In genomic region chr16:75252049-75252864, GRCh38 we compare ENCODE assay signal across 9 cellular contexts. TPM values are rescaled to one million over a fixed set of nuclear protein-coding genes. Genes with fewer than 3 reads are reported as not detected.
DNase-seq lines count a peak whose midpoint lies in the region; ATAC-seq and TF ChIP-seq lines count a peak whose summit lies in the region.
"Had no signal": no experiment of that assay in that cellular context is flagged by ENCODE, and none has a peak within 500 bp of the region (broad histone marks: within the 10 kb centered on the region; RNA-seq: fewer than 3 reads in every experiment).

No MANE protein-coding gene starts in this region.

- no peaks in the 10 kb centered on the region for H3K36me3 ChIP-seq in BE2C
- peaks cover 7% of the 10 kb centered on the region for H3K36me3 ChIP-seq in osteoblast (ENCODE audit: insufficient read depth, low read length)

- H3K79me2 ChIP-seq in osteoblast (ENCODE audit: insufficient read depth, low read length): peaks cover 95% of the 10 kb centered on the region

- H3K4me2 ChIP-seq in osteoblast (ENCODE audit: insufficient read depth, low read length): peak overlapping the region; percentile 69

- POLR2A ChIA-PET in RWPE1 (lab: Yijun Ruan, JAX; ENCODE audit: low non-redundant PET): interaction anchor here (2.0 kb wide), 1 partner anchor 53 kb away, joined by 9 read pairs; no protein-coding TSS in a partner anchor

- H3K9me3 ChIP-seq in BE2C (no peaks in the 10 kb centered on the region), osteoblast (ENCODE audit: low read depth, low read length) (no peaks in the 10 kb centered on the region)

- peak overlapping the region; percentile 10; the same call in 1 of the 2 replicates for H3K4me3 ChIP-seq in BE2C (ENCODE audit: low read depth, low read length)
- H3K4me3 ChIP-seq in fibroblast of pulmonary artery (replicated peaks; ENCODE audit: low read depth, low read length): peak overlapping the region; percentile 2
- peak overlapping the region; percentile 45 for H3K4me3 ChIP-seq in osteoblast (ENCODE audit: insufficient read depth, low read length)

- peak; percentile 4 for DNase-seq in BE2C
- DNase-seq in RWPE1 (ENCODE audit: low spot score): no peak
- DNase-seq in fibroblast of pulmonary artery (ENCODE audit: low read depth): no peak
- peak; percentile 94 for DNase-seq in osteoblast (ENCODE audit: insufficient read length, low spot score, missing footprints)
- no peak for DNase-seq in DMS153 treated with DMSO at 0.1 percent for 48 hours (lab: John Stamatoyannopoulos, UW; ENCODE audit: unreplicated experiment)
- no peak for DNase-seq in NCI-H2029 (lab: John Stamatoyannopoulos, UW)

- H3K27ac ChIP-seq in RWPE1 (peak overlapping the region; percentile 98), osteoblast (ENCODE audit: low read depth, low read length) (peak overlapping the region; percentile 87)

- no peak overlapping the region for H2AFZ ChIP-seq in osteoblast (ENCODE audit: low read length)

- peaks cover 83% of the 10 kb centered on the region for H4K20me1 ChIP-seq in osteoblast (ENCODE audit: insufficient read depth, low read length)

- peaks cover 19% of the 10 kb centered on the region for H3K4me1 ChIP-seq in BE2C
- peaks cover 84% of the 10 kb centered on the region for H3K4me1 ChIP-seq in osteoblast (ENCODE audit: insufficient read depth, low read length)

- CTCF ChIA-PET in RWPE1 (lab: Yijun Ruan, JAX): interaction anchor here (1.3 kb wide), 1 partner anchor 131 kb away, joined by 5 read pairs; no protein-coding TSS in a partner anchor

- ATAC-seq in HG03280 (IDR thresholded peaks at IDR 0.05; ENCODE audit: unreplicated experiment) (no peak), HG02642 (IDR thresholded peaks at IDR 0.05; ENCODE audit: poor library complexity, unreplicated experiment) (no peak)

- no peaks in the 10 kb centered on the region for H3K27me3 ChIP-seq in BE2C
- H3K27me3 ChIP-seq in osteoblast (ENCODE audit: insufficient read depth, low read length): no peaks in the 10 kb centered on the region

- TF ChIP-seq CTCF in BE2C (IDR thresholded peaks at IDR 0.05; ENCODE audit: low read depth, low read length) (no peak), RWPE1 (conservative IDR thresholded peaks at IDR 0.05; ENCODE audit: low read depth) (no peak), fibroblast of pulmonary artery (IDR thresholded peaks at IDR 0.05; ENCODE audit: low read length, missing control alignments) (no peak), osteoblast (IDR thresholded peaks at IDR 0.05; ENCODE audit: extremely low read depth, low read depth, low read length) (no peak)

RNA-seq across cellular contexts. Expression of gene BCAR1, which starts 0.8 kb away (rescaled TPM):
- 72.3 TPM for polyA plus RNA-seq in BE2C (2012; ENCODE audit: insufficient read depth, insufficient read length, low read depth)
- total RNA-seq in osteoblast: 66.9 and 75.3 TPM in 2 replicates

RNA-seq across cellular contexts. Expression of gene CTRB1, which starts 33.5 kb away (rescaled TPM):
- polyA plus RNA-seq in BE2C (2012; ENCODE audit: insufficient read depth, insufficient read length, low read depth): 2.5 TPM
- not detected in 2 replicates for total RNA-seq in osteoblast
- total RNA-seq: dermis microvascular lymphatic vessel endothelial cell had no signal

RNA-seq across cellular contexts. Expression of gene CTRB2, which starts 45.3 kb away (rescaled TPM):
- polyA plus RNA-seq in BE2C (2012; ENCODE audit: insufficient read depth, insufficient read length, low read depth): 0.90 TPM
- not detected in 2 replicates for total RNA-seq in osteoblast
- total RNA-seq: dermis microvascular lymphatic vessel endothelial cell had no signal

Comparison
In these comparisons a context has a peak if more than half of its experiments do, and no peak if none do; other contexts are left out.
1. DNase-seq: peak in BE2C (single experiment) and osteoblast (single experiment); none in RWPE1 (single experiment), fibroblast of pulmonary artery (single experiment), DMS153 treated with DMSO at 0.1 percent for 48 hours (single experiment) and NCI-H2029 (single experiment).
2. Peak in every context shown above with its lines, with median percentiles within 50 percentile points of each other: H3K4me3 ChIP-seq.